8 cellular contexts compared by ENCODE assay signal in the genomic region with DNA sequence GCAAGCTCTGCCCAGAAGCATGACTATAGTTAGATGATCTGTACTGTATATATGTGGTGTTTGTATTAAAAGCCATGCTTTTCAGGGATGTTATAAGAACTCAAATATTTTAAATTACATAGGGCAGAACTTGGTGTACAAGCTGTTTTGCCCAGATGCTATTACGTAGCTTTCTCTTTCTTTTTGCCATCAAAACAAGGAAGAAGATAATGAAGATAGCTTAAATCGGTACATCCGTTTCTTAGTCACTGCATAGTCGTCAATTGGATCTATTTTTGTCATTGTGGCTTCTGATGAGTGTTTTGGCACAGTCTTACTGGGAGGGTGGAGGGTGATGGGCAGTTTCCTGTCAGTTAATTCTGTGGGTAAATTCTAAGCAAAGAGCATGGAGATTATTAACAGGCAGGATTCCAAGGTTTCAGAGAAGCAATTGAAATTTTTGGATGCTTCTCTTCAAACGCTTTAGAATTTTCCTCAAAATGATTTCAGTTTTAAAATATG.
A peak's percentile ranks its signal among the peaks of the same experiment; 100 is the strongest.
DNase-seq lines count a peak whose midpoint lies in the region; ATAC-seq and TF ChIP-seq lines count a peak whose summit lies in the region.

No MANE protein-coding gene starts in this region.

- no peaks in the 10 kb centered on the region for H3K36me3 ChIP-seq in transverse colon

- no peak for TF ChIP-seq EP300 in transverse colon (IDR thresholded peaks at IDR 0.05; ENCODE audit: low read depth)

- H3K27me3 Mint-ChIP-seq in effector memory CD8-positive, alpha-beta T cell, result no peaks in the 10 kb centered on the region

- 28 to 30% methylated on average over 5 of the region's 5 CpGs for WGBS in transverse colon (ENCODE audit: low coverage in 1 of 2), 2 donors

- ATAC-seq in GM18508 (IDR thresholded peaks at IDR 0.05; ENCODE audit: insufficient read depth, unreplicated experiment), result peak; percentile 87
- peak; percentile 88 for ATAC-seq in HG02798 (IDR thresholded peaks at IDR 0.05; ENCODE audit: poor library complexity, unreplicated experiment)
- peak; percentile 97 for ATAC-seq in effector memory CD8-positive, alpha-beta T cell (replicated peaks)

- peak overlapping the region in 3 of 4 donors; percentile 3 to 30 (median 6) for H3K4me3 ChIP-seq in transverse colon

- intact Hi-C loops in transverse colon (cut with DNase I; ENCODE audit: low total_unique reads), result no loop called here

- peak; percentile 86 for DNase-seq in NCI-H146 treated with DMSO at 0.1 percent for 48 hours (lab: John Stamatoyannopoulos, UW; ENCODE audit: unreplicated experiment)
- peak; percentile 11 to 25 for DNase-seq in activated CD4-positive, alpha-beta T cell treated with anti-CD3 and anti-CD28 coated beads for 24 hours (ENCODE audit: low read depth in 2 of 2)
- peak; percentile 33 to 48 (median 47) for DNase-seq in effector memory CD8-positive, alpha-beta T cell
- peak; percentile 90 for DNase-seq in non-pigmented ciliary epithelial cell (ENCODE audit: low read depth)
- peak; percentile 47 for DNase-seq in transverse colon
- DNase-seq in GF-D8 (lab: John Stamatoyannopoulos, UW), result no peak

- peak overlapping the region; percentile 31 to 63 (median 46) for H3K27ac ChIP-seq in transverse colon

- peak; percentile 16 for TF ChIP-seq POLR2A in transverse colon (IDR thresholded peaks at IDR 0.05)

- peaks cover 16 to 28% of the 10 kb centered on the region in 2 donors for H3K4me1 Mint-ChIP-seq in effector memory CD8-positive, alpha-beta T cell (ENCODE audit: low read depth in 2 of 2)

- H3K4me3 Mint-ChIP-seq in effector memory CD8-positive, alpha-beta T cell, result peak overlapping the region; percentile 87 to 93

- peaks cover 0 to 5% (median 0%) of the 10 kb centered on the region in 4 donors for H3K4me1 ChIP-seq in transverse colon

- H3K9me3 Mint-ChIP-seq in effector memory CD8-positive, alpha-beta T cell, result no peaks in the 10 kb centered on the region

- no peaks in the 10 kb centered on the region for H3K9me3 ChIP-seq in transverse colon

- H3K27ac Mint-ChIP-seq in effector memory CD8-positive, alpha-beta T cell, result peak overlapping the region; percentile 94 to 99

- H3K36me3 Mint-ChIP-seq in effector memory CD8-positive, alpha-beta T cell (ENCODE audit: insufficient read depth), result no peaks in the 10 kb centered on the region

- TF ChIP-seq CTCF in transverse colon (IDR thresholded peaks at IDR 0.05), result no peak

- H3K27me3 ChIP-seq in transverse colon, result no peaks in the 10 kb centered on the region

- in situ Hi-C loops in transverse colon (cut with MboI; ENCODE audit: low pct_ligation_motif_present in 1 of 4, low pct_unique_long_range_greater_than_20kb in 1 of 4, low sequenced_read_pairs in 3 of 4), result no loop called here
